In the genomic region with DNA sequence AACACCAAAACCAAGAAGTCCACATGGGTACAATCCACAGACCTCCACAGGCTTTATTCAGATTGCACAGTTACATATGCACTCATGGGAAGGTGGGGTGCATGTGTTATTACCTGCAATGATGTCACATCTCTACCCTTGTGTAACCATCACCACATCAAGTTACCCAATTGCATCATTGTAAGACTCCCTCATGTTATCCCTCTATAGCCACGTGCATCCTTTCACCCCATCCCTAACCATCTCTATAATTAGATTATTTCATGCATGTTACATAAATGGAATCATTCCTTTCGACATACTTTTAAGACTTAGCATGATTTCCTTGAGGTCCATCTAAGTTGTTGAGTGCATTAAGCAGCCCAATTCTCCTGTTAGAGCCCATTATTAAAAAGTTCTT, we compare ENCODE assay signal across 31 cellular contexts.
DNase-seq lines count a peak whose midpoint lies in the region; ATAC-seq, FAIRE-seq and TF ChIP-seq lines count a peak whose summit lies in the region.
"Had no signal": no experiment of that assay in that cellular context is flagged by ENCODE, and none has a peak within 500 bp of the region (broad histone marks: within the 10 kb centered on the region; RNA-seq: fewer than 3 reads in every experiment).

No MANE protein-coding gene starts in this region.

- no peak overlapping the region for H3K4me3 ChIP-seq in HepG2 (replicated peaks in 1 of 3; ENCODE audit: insufficient read depth in 1 of 3, low read depth in 2 of 3, low read length in 3 of 3)
- no peak overlapping the region for H3K4me3 ChIP-seq in right lobe of liver
- no peak overlapping the region for H3K4me3 ChIP-seq in esophagus muscularis mucosa
- no peak overlapping the region for H3K4me3 ChIP-seq in mesendoderm (ENCODE audit: low read length)
- H3K4me3 ChIP-seq: A549; BLaER1; BLaER1 treated with 17β-estradiol and CSF1 and Interleukin-3, amounts not matched to agents 10 nM and 100 nM had no signal

- no peak overlapping the region for H2BK120ac ChIP-seq in mesendoderm (ENCODE audit: low read depth, low read length)

- H2AK5ac ChIP-seq in mesendoderm (ENCODE audit: low read length): no peak overlapping the region

- FAIRE-seq in HepG2 (lab: Jason Lieb, UNC): no peak
- FAIRE-seq: A204.1, A549, D721Med had no signal

- no peak overlapping the region for H3K56ac ChIP-seq in mesendoderm (ENCODE audit: low read length)

- DNase-seq in HepG2 (ENCODE audit: low spot score): no peak
- no peak for DNase-seq in right lobe of liver
- DNase-seq in esophagus muscularis mucosa (ENCODE audit: extremely low spot score): peak; percentile 50
- no peak for DNase-seq in mesendoderm
- DNase-seq: 8988T; ACHN; AML-193; BE2C; C1 segment of cervical spinal cord; Caco-2; Calu3; CD4-positive, alpha-beta memory T cell; CD4-positive, alpha-beta T cell; CD4-positive, CD25-positive, alpha-beta regulatory T cell; CD8-positive, alpha-beta memory T cell; CD8-positive, alpha-beta T cell; COR-L47; DMS 273 treated with DMSO at 0.1 percent for 48 hours; DMS153; DMS53; DMS79; DMS79 treated with DMSO at 0.1 percent for 48 hours; DND-41; EL had no signal

- H3K36me3 ChIP-seq in HepG2 (replicated peaks in 1 of 2; ENCODE audit: control insufficient read depth in 1 of 2, insufficient read depth in 2 of 2, low read length in 2 of 2) (no peaks in the 10 kb centered on the region), right lobe of liver (no peaks in the 10 kb centered on the region), esophagus muscularis mucosa (no peaks in the 10 kb centered on the region), mesendoderm (ENCODE audit: control insufficient read depth, insufficient read depth, low read length) (no peaks in the 10 kb centered on the region)
- H3K36me3 ChIP-seq: BE2C; BLaER1; BLaER1 treated with 17β-estradiol and CSF1 and Interleukin-3, amounts not matched to agents 10 nM and 100 nM had no signal

- intact Hi-C loops in HepG2 (cut with micrococcal nuclease; ENCODE audit: unreplicated experiment) (no loop called here), right lobe of liver (cut with DNase I) (no loop called here), esophagus muscularis mucosa (cut with DNase I) (loop anchor here (10.0 kb wide), 1 partner anchor 64 kb away; no protein-coding TSS in a partner anchor)

- H3K23ac ChIP-seq in mesendoderm (ENCODE audit: low read length): no peak overlapping the region

- ATAC-seq in HepG2: no peak
- no peak for ATAC-seq in right lobe of liver
- ATAC-seq: A549; CD8-positive, alpha-beta T cell had no signal

- no peaks in the 10 kb centered on the region for H3K27me3 ChIP-seq in HepG2 (ENCODE audit: control insufficient read depth in 1 of 2, insufficient read depth in 2 of 2, low read length in 2 of 2)
- no peaks in the 10 kb centered on the region for H3K27me3 ChIP-seq in right lobe of liver
- no peaks in the 10 kb centered on the region for H3K27me3 ChIP-seq in esophagus muscularis mucosa
- H3K27me3 ChIP-seq in mesendoderm (ENCODE audit: insufficient read depth, low read length, poor library complexity): no peaks in the 10 kb centered on the region
- H3K27me3 ChIP-seq: BE2C; BLaER1; BLaER1 treated with 17β-estradiol and CSF1 and Interleukin-3, amounts not matched to agents 10 nM and 100 nM had no signal

- H2BK5ac ChIP-seq in mesendoderm (ENCODE audit: low read length): no peak overlapping the region

- CTCF ChIA-PET in HepG2 (lab: Yijun Ruan, JAX; ENCODE audit: low intra/inter-chr PET ratio, low total read pairs): no interaction called here

- no TSS peak for BruUV-seq in HepG2 (replicated peaks; lab: Mats Ljungman, UMichigan)

- H3K9me3 ChIP-seq in HepG2 (ENCODE audit: low read length): no peaks in the 10 kb centered on the region
- H3K9me3 ChIP-seq in right lobe of liver: no peaks in the 10 kb centered on the region
- H3K9me3 ChIP-seq in esophagus muscularis mucosa: peaks cover 0 to 12% (median 0%) of the 10 kb centered on the region in 4 donors
- H3K9me3 ChIP-seq: A549, Caco-2 had no signal

- H3K9ac ChIP-seq in HepG2 (ENCODE audit: insufficient read depth, low read depth, low read length) (no peak overlapping the region), mesendoderm (ENCODE audit: low read length) (no peak overlapping the region)
- H3K9ac ChIP-seq: BLaER1; BLaER1 treated with 17β-estradiol and CSF1 and Interleukin-3, amounts not matched to agents 10 nM and 100 nM had no signal

- H3K18ac ChIP-seq in mesendoderm (ENCODE audit: low read length): no peak overlapping the region

- TF ChIP-seq POLR2A in HepG2 (IDR thresholded peaks at IDR 0.05; ENCODE audit: insufficient read depth in 1 of 2, low read depth in 2 of 2, low read length in 2 of 2) (no peak), right lobe of liver (IDR thresholded peaks at IDR 0.05) (no peak), esophagus muscularis mucosa (IDR thresholded peaks at IDR 0.05; ENCODE audit: low read depth) (no peak)

- H3K27ac ChIP-seq in HepG2 (ENCODE audit: extremely low read length, insufficient read depth, low read length) (no peak overlapping the region), right lobe of liver (no peak overlapping the region), esophagus muscularis mucosa (replicated peaks in 1 of 4) (no peak overlapping the region), mesendoderm (ENCODE audit: low read depth, low read length) (no peak overlapping the region)
- H3K27ac ChIP-seq: 22Rv1; A549; BLaER1; BLaER1 treated with 17β-estradiol and CSF1 and Interleukin-3, amounts not matched to agents 10 nM and 100 nM; C4-2B had no signal

- H4K5ac ChIP-seq in mesendoderm (ENCODE audit: low read length): no peak overlapping the region

- no peak overlapping the region for H3K4ac ChIP-seq in mesendoderm (ENCODE audit: low read depth, low read length)

- TF ChIP-seq RAD21 in HepG2 (CRISPR knock-in tag; IDR thresholded peaks at IDR 0.05): no peak

- H3K79me2 ChIP-seq in HepG2 (ENCODE audit: insufficient read depth, low read length) (no peaks in the 10 kb centered on the region), mesendoderm (ENCODE audit: control insufficient read depth, insufficient read depth, low read length) (no peaks in the 10 kb centered on the region)

- WGBS in HepG2 (ENCODE audit: low lambda C conversion rate): 0% methylated on average over 2 of the region's 2 CpGs
- WGBS in right lobe of liver (ENCODE audit: insufficient coverage, low coverage, low lambda C conversion rate, missing lambda C conversion rate): 29% methylated on average over 2 of the region's 2 CpGs
- 74% methylated on average over 2 of the region's 2 CpGs for WGBS in esophagus muscularis mucosa
- no CpG with 5 or more reads among the region's 2 CpGs for WGBS in mesendoderm (ENCODE audit: extremely low coverage, insufficient coverage, low lambda C conversion rate)

- in situ Hi-C loops in HepG2 (cut with HindIII; ENCODE audit: extremely low pct_ligation_motif_present, low pct_unique_long_range_greater_than_20kb): no loop called here

- H2AFZ ChIP-seq in HepG2 (ENCODE audit: low read length): no peak overlapping the region

- no peak overlapping the region for H3K4me2 ChIP-seq in HepG2 (ENCODE audit: low read depth, low read length)
- H3K4me2 ChIP-seq in mesendoderm (ENCODE audit: low read length): no peak overlapping the region
- H3K4me2 ChIP-seq: A549; BLaER1; BLaER1 treated with 17β-estradiol and CSF1 and Interleukin-3, amounts not matched to agents 10 nM and 100 nM had no signal

- TF ChIP-seq EP300 in HepG2 (IDR thresholded peaks at IDR 0.05; ENCODE audit: low read depth in 2 of 2, low read length in 2 of 2) (no peak), HepG2 (CRISPR knock-in tag; IDR thresholded peaks at IDR 0.05; ENCODE audit: borderline replicate concordance) (no peak), esophagus muscularis mucosa (IDR thresholded peaks at IDR 0.05) (no peak)

- no peak overlapping the region for H4K8ac ChIP-seq in mesendoderm (ENCODE audit: low read depth, low read length)

- no peaks in the 10 kb centered on the region for H4K20me1 ChIP-seq in HepG2 (ENCODE audit: insufficient read depth, low read length)
- H4K20me1 ChIP-seq: BLaER1; BLaER1 treated with 17β-estradiol and CSF1 and Interleukin-3, amounts not matched to agents 10 nM and 100 nM had no signal

- TF ChIP-seq CTCF in HepG2 (CRISPR knock-in tag; IDR thresholded peaks at IDR 0.05) (no peak), right lobe of liver (IDR thresholded peaks at IDR 0.05) (no peak), esophagus muscularis mucosa (IDR thresholded peaks at IDR 0.05) (no peak)

- H3K4me1 ChIP-seq in HepG2 (ENCODE audit: insufficient read depth, low read length) (no peaks in the 10 kb centered on the region), right lobe of liver (no peaks in the 10 kb centered on the region), esophagus muscularis mucosa (no peaks in the 10 kb centered on the region), mesendoderm (ENCODE audit: control insufficient read depth, low read depth, low read length) (no peaks in the 10 kb centered on the region)
- H3K4me1 ChIP-seq: A549; BE2C; BLaER1; BLaER1 treated with 17β-estradiol and CSF1 and Interleukin-3, amounts not matched to agents 10 nM and 100 nM; Caco-2 had no signal

- POLR2A ChIA-PET in HepG2 (lab: Yijun Ruan, JAX): no interaction called here

- no peaks in the 10 kb centered on the region for H3K79me1 ChIP-seq in mesendoderm (ENCODE audit: low read length)

- H2BK15ac ChIP-seq in mesendoderm (replicated peaks; ENCODE audit: low read depth): no peak overlapping the region

TF ChIP-seq in HepG2, 621 proteins besides CTCF, POLR2A, EP300 and RAD21 (continues in another document):
- TF ChIP-seq ZNF772 (CRISPR knock-in tag; IDR thresholded peaks at IDR 0.05): no peak
- no peak for TF ChIP-seq ZFYVE20 (CRISPR knock-in tag; IDR thresholded peaks at IDR 0.05; ENCODE audit: borderline replicate concordance, low read depth)
- peak; percentile 27; the same call in 1 of the 2 replicates for TF ChIP-seq CEBPB (IDR thresholded peaks at IDR 0.05; ENCODE audit: borderline replicate concordance, low read depth, low read length)
- peak; percentile 32; the same call in 1 of the 2 replicates for TF ChIP-seq ATF7 (IDR thresholded peaks at IDR 0.05)
- no peak for TF ChIP-seq ATF7 (CRISPR knock-in tag; IDR thresholded peaks at IDR 0.05)
- TF ChIP-seq SRSF9 (IDR thresholded peaks at IDR 0.05; ENCODE audit: borderline replicate concordance, insufficient read depth, low read depth, low read length, poor library complexity, severe bottlenecking): no peak
- no peak for TF ChIP-seq ZNF597 (CRISPR knock-in tag; IDR thresholded peaks at IDR 0.05)
- TF ChIP-seq ZNF354B (CRISPR knock-in tag; IDR thresholded peaks at IDR 0.05): no peak
- TF ChIP-seq ZNF282 (IDR thresholded peaks at IDR 0.05; ENCODE audit: partially characterized antibody): no peak
